In genomic region chr2:215889240-215889969, GRCh38 we compare ENCODE assay signal across 7 cellular contexts.
DNase-seq lines count a peak whose midpoint lies in the region; ATAC-seq, FAIRE-seq and TF ChIP-seq lines count a peak whose summit lies in the region.
"Not testable (repeated sequence)": the region's sequence is repeated elsewhere in the genome, so short reads cannot be mapped to it uniquely, and the experiment has no call there.

No MANE protein-coding gene starts in this region.

- not testable (repeated sequence) for TF ChIP-seq EP300 in GM12878 (IDR thresholded peaks at IDR 0.05; ENCODE audit: borderline replicate concordance in 1 of 2, control insufficient read depth in 1 of 2, low read depth in 2 of 2, low read length in 2 of 2)

- not testable (repeated sequence) for H3K27ac ChIP-seq in GM12878 (ENCODE audit: control insufficient read depth, insufficient read depth)

- H3K27me3 Mint-ChIP-seq in activated T-cell treated with anti-CD3 and anti-CD28 coated beads, Interleukin-2, amount 50 U/mL, for 72 hours (ENCODE audit: low read depth): not testable (repeated sequence)

- BruUV-seq in GM12878 (replicated peaks; lab: Mats Ljungman, UMichigan): not testable (repeated sequence)

- 48% methylated on average over 4 of the region's 4 CpGs for WGBS in GM12878 (ENCODE audit: insufficient coverage, insufficient replicate concordance, low lambda C conversion rate, missing lambda C conversion rate)

- H3K4me3 Mint-ChIP-seq in activated T-cell treated with anti-CD3 and anti-CD28 coated beads, Interleukin-2, amount 50 U/mL, for 72 hours; stimulated activated effector memory CD8-positive, alpha-beta T cell treated with anti-CD3 and anti-CD28 coated beads, Interleukin-12 subunit alpha, Interleukin-12 subunit beta, amount 100 ng/mL, for 72 hours: not testable (repeated sequence)

- CTCF ChIA-PET in GM12878 (lab: Yijun Ruan, JAX): not testable (repeated sequence)

- DNase-seq in activated T-cell treated with anti-CD3 and anti-CD28 coated beads, Interleukin-2, amount 50 U/mL, for 72 hours: peak in 1 of 2 donors; percentile 8
- DNase-seq in GM12878 (ENCODE audit: low read depth, low spot score); stimulated activated effector memory CD8-positive, alpha-beta T cell treated with anti-CD3 and anti-CD28 coated beads, Interleukin-12 subunit alpha, Interleukin-12 subunit beta, amount 100 ng/mL, for 72 hours (ENCODE audit: low spot score in 2 of 2): not testable (repeated sequence)

- in situ Hi-C loops in GM12878 (cut with MboI): not testable (repeated sequence)

- TF ChIP-seq CTCF in GM12878 (IDR thresholded peaks at IDR 0.05 in 2 of 3, conservative IDR thresholded peaks at IDR 0.05 in 1 of 3; ENCODE audit: control insufficient read depth in 2 of 3, extremely low read depth in 1 of 3, insufficient read depth in 1 of 3, low read depth in 3 of 3, low read length in 3 of 3): not testable (repeated sequence)

- H3K79me2 ChIP-seq in GM12878 (ENCODE audit: control insufficient read depth, insufficient read depth, low read length): not testable (repeated sequence)

- H3K9me3 Mint-ChIP-seq in activated T-cell treated with anti-CD3 and anti-CD28 coated beads, Interleukin-2, amount 50 U/mL, for 72 hours; stimulated activated effector memory CD8-positive, alpha-beta T cell treated with anti-CD3 and anti-CD28 coated beads, Interleukin-12 subunit alpha, Interleukin-12 subunit beta, amount 100 ng/mL, for 72 hours: not testable (repeated sequence)

- intact Hi-C loops in GM12878 (cut with micrococcal nuclease; ENCODE audit: unreplicated experiment): not testable (repeated sequence)

- H3K27me3 ChIP-seq in GM12878 (replicated peaks in 1 of 2; ENCODE audit: control insufficient read depth in 2 of 2, insufficient read depth in 2 of 2, low read length in 1 of 2): not testable (repeated sequence)

- H3K4me1 Mint-ChIP-seq in activated T-cell treated with anti-CD3 and anti-CD28 coated beads, Interleukin-2, amount 50 U/mL, for 72 hours (ENCODE audit: low read depth); stimulated activated effector memory CD8-positive, alpha-beta T cell treated with anti-CD3 and anti-CD28 coated beads, Interleukin-12 subunit alpha, Interleukin-12 subunit beta, amount 100 ng/mL, for 72 hours: not testable (repeated sequence)

- H3K4me2 ChIP-seq in GM12878 (ENCODE audit: control insufficient read depth, insufficient read depth): not testable (repeated sequence)

- H3K36me3 Mint-ChIP-seq in activated T-cell treated with anti-CD3 and anti-CD28 coated beads, Interleukin-2, amount 50 U/mL, for 72 hours (ENCODE audit: insufficient read depth in 2 of 2); stimulated activated effector memory CD8-positive, alpha-beta T cell treated with anti-CD3 and anti-CD28 coated beads, Interleukin-12 subunit alpha, Interleukin-12 subunit beta, amount 100 ng/mL, for 72 hours: not testable (repeated sequence)

- not testable (repeated sequence) for H2AFZ ChIP-seq in GM12878 (ENCODE audit: control insufficient read depth, low read depth, low read length)

- H3K4me1 ChIP-seq in GM12878 (ENCODE audit: control insufficient read depth, insufficient read depth, low read length): not testable (repeated sequence)

- ATAC-seq in GM18520 (IDR thresholded peaks at IDR 0.05; ENCODE audit: unreplicated experiment) (peak; percentile 64), GM19463 (IDR thresholded peaks at IDR 0.05; ENCODE audit: unreplicated experiment) (peak; percentile 52), HG02610 (IDR thresholded peaks at IDR 0.05; ENCODE audit: unreplicated experiment) (peak; percentile 80), HG03432 (IDR thresholded peaks at IDR 0.05; ENCODE audit: unreplicated experiment) (peak; percentile 60), GM12878 (peak; percentile 59)
- peak; percentile 74 to 82 for ATAC-seq in activated T-cell treated with anti-CD3 and anti-CD28 coated beads, Interleukin-2, amount 50 U/mL, for 72 hours (replicated peaks in 1 of 2)
- ATAC-seq in stimulated activated effector memory CD8-positive, alpha-beta T cell treated with anti-CD3 and anti-CD28 coated beads, Interleukin-12 subunit alpha, Interleukin-12 subunit beta, amount 100 ng/mL, for 72 hours: peak; percentile 71

- H3K9ac ChIP-seq in GM12878 (ENCODE audit: control insufficient read depth, insufficient read depth, low read length): not testable (repeated sequence)

- not testable (repeated sequence) for H3K4me3 ChIP-seq in GM12878

- H4K20me1 ChIP-seq in GM12878 (ENCODE audit: control insufficient read depth, insufficient read depth): not testable (repeated sequence)

- H3K36me3 ChIP-seq in GM12878 (ENCODE audit: control insufficient read depth in 2 of 2, insufficient read depth in 2 of 2, low read length in 1 of 2): not testable (repeated sequence)

- RAD21 ChIA-PET in GM12878 (lab: Charles Lee; ENCODE audit: unreplicated experiment): interaction anchor here (0.9 to 1.0 kb wide), 3 partner anchors 12 to 225 kb away, joined by 3 to 4 read pairs (median 4); no protein-coding TSS in a partner anchor

- POLR2A ChIA-PET in GM12878 (lab: Charles Lee): interaction anchor here (0.6 to 1.8 kb wide), 2 partner anchors 25 to 231 kb away, joined by 4 to 5 read pairs; no protein-coding TSS in a partner anchor

- SMC1A ChIA-PET in GM12878 (lab: Charles Lee; ENCODE audit: uncharacterized antibody, unreplicated experiment): interaction anchor here (0.6 to 6.1 kb wide), 14 partner anchors 8 to 77 kb away, joined by 3 to 42 read pairs (median 4); no protein-coding TSS in a partner anchor

- not testable (repeated sequence) for TF ChIP-seq RAD21 in GM12878 (IDR thresholded peaks at IDR 0.05; ENCODE audit: insufficient read depth, low read depth, low read length)

- H3K27ac Mint-ChIP-seq in activated T-cell treated with anti-CD3 and anti-CD28 coated beads, Interleukin-2, amount 50 U/mL, for 72 hours; stimulated activated effector memory CD8-positive, alpha-beta T cell treated with anti-CD3 and anti-CD28 coated beads, Interleukin-12 subunit alpha, Interleukin-12 subunit beta, amount 100 ng/mL, for 72 hours: not testable (repeated sequence)

- not testable (repeated sequence) for FAIRE-seq in GM12878 (lab: Jason Lieb, UNC)

- not testable (repeated sequence) for H3K9me3 ChIP-seq in GM12878 (replicated peaks; ENCODE audit: control insufficient read depth, insufficient read depth, low read length)

- TF ChIP-seq POLR2A in GM12878 (IDR thresholded peaks at IDR 0.05; ENCODE audit: low read depth, low read length): not testable (repeated sequence)

TF ChIP-seq in GM12878, 131 proteins besides CTCF, POLR2A, EP300 and RAD21:
- TF ChIP-seq ZNF217 (IDR thresholded peaks at IDR 0.05) (peak; percentile 28; the same call in 1 of the 2 replicates), IKZF2 (IDR thresholded peaks at IDR 0.05) (peak in 1 of 2 experiments; percentile 41; a peak in 1 of 4 replicates), SMARCA5 (IDR thresholded peaks at IDR 0.05) (0 out of 2 replicates have a peak, but pooled peaks have one; percentile 20), JUNB (IDR thresholded peaks at IDR 0.05) (peak; percentile 72), IKZF1 (conservative IDR thresholded peaks at IDR 0.05) (peak; percentile 29; the same call in 1 of the 2 replicates)
TF ChIP-seq in GM12878: peak in this region for 5; not testable (repeated sequence) for 126.
